ENCODE assay signal across 2 cellular contexts in the genomic region with DNA sequence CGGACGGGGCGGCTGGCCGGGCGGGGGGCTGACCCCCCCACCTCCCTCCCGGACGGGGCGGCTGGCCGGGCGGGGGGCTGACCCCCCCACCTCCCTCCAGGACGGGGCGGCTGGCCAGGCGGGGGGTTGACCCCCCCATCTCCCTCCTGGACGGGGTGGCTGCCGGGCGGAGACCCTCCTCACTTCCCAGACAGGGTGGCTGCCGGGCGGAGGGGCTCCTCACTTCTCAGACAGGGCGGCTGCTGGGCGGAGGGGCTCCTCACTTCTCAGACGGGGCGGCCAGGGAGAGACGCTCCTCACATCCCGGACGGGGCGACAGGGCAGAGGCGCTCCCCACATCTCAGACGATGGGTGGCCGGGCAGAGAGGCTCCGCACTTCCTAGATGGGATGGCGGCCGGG. TPM values are rescaled to one million over a fixed set of nuclear protein-coding genes. Genes with fewer than 3 reads are reported as not detected.
"Had no signal": no experiment of that assay in that cellular context is flagged by ENCODE, and none has a peak within 500 bp of the region (broad histone marks: within the 10 kb centered on the region; RNA-seq: fewer than 3 reads in every experiment).

No MANE protein-coding gene starts in this region.

RNA-seq across cellular contexts. Expression of a gene that starts 8.7 kb away (rescaled TPM):
- total RNA-seq: GM23248, H4 had no signal
